Comparison of ENCODE assay signal across 11 cellular contexts in genomic region chr15:23690450-23690852, GRCh38. TPM values are rescaled to one million over a fixed set of nuclear protein-coding genes. Genes with fewer than 3 reads are reported as not detected.
DNase-seq lines count a peak whose midpoint lies in the region; ATAC-seq, FAIRE-seq and TF ChIP-seq lines count a peak whose summit lies in the region.
"Had no signal": no experiment of that assay in that cellular context is flagged by ENCODE, and none has a peak within 500 bp of the region (broad histone marks: within the 10 kb centered on the region; RNA-seq: fewer than 3 reads in every experiment).

No MANE protein-coding gene starts in this region.

- peak overlapping the region; percentile 39 for H3K4me2 ChIP-seq in smooth muscle cell

- H3K27ac ChIP-seq in smooth muscle cell (ENCODE audit: low read depth): peak overlapping the region; percentile 68
- H3K27ac ChIP-seq in small intestine (ENCODE audit: low read depth in 1 of 2, low read length in 1 of 2): peak overlapping the region in 1 of 2 donors; percentile 36
- H3K27ac ChIP-seq in RWPE1: no peak overlapping the region

- no peaks in the 10 kb centered on the region for H3K36me3 ChIP-seq in smooth muscle cell (ENCODE audit: low read depth)
- H3K36me3 ChIP-seq in small intestine (ENCODE audit: control insufficient read depth in 2 of 2, insufficient read depth in 2 of 2, low read length in 2 of 2): no peaks in the 10 kb centered on the region

- 69% methylated on average over 5 of the region's 5 CpGs for WGBS in smooth muscle cell (ENCODE audit: low lambda C conversion rate)
- WGBS in small intestine, 3 donors: 55 to 77% (median 73%) methylated on average over 5 of the region's 5 CpGs

- ATAC-seq in left lobe of liver (peak; percentile 27), HG03565 (IDR thresholded peaks at IDR 0.05; ENCODE audit: unreplicated experiment) (no peak)

- TF ChIP-seq CTCF in choroid plexus epithelial cell (conservative IDR thresholded peaks at IDR 0.05; ENCODE audit: low read depth, low read length) (no peak), smooth muscle cell (IDR thresholded peaks at IDR 0.05; ENCODE audit: borderline replicate concordance, insufficient read depth, poor library complexity, severe bottlenecking) (no peak), RWPE1 (conservative IDR thresholded peaks at IDR 0.05; ENCODE audit: low read depth) (no peak)

- H3K9me3 ChIP-seq in smooth muscle cell (replicated peaks; ENCODE audit: low read depth) (no peaks in the 10 kb centered on the region), small intestine (ENCODE audit: control insufficient read depth, low read depth) (no peaks in the 10 kb centered on the region)

- H3K4me1 ChIP-seq in smooth muscle cell (ENCODE audit: low read depth) (peaks cover 4% of the 10 kb centered on the region), small intestine (ENCODE audit: control insufficient read depth in 2 of 2, insufficient read depth in 1 of 2, low read depth in 1 of 2, low read length in 1 of 2) (no peaks in the 10 kb centered on the region)

- DNase-seq in NCI-H1092 treated with DMSO at 0.1 percent for 48 hours (lab: John Stamatoyannopoulos, UW) (peak; percentile 7), choroid plexus epithelial cell (ENCODE audit: low read depth) (peak; percentile 41), left lobe of liver (ENCODE audit: low spot score) (no peak), smooth muscle cell (lab: John Stamatoyannopoulos, UW; ENCODE audit: unreplicated experiment) (peak; percentile 25), small intestine (no peak), RWPE1 (ENCODE audit: low spot score) (no peak)
- no peak for DNase-seq in activated effector memory CD4-positive, alpha-beta T cell treated with anti-CD3 and anti-CD28 coated beads, Interleukin-2, amount 50 U/mL, for 16 hours
- DNase-seq: activated naive CD4-positive, alpha-beta T cell treated with anti-CD3 and anti-CD28 coated beads, Interleukin-2, amount 10 ng/mL, durations not matched to agents 7 days and 5 days; stimulated activated CD4-positive, alpha-beta T cell treated with anti-CD3 and anti-CD28 coated beads, Interleukin-1b, Interleukin-23, amount 100 ng/mL, for 48 hours had no signal

- POLR2A ChIA-PET in RWPE1 (lab: Yijun Ruan, JAX; ENCODE audit: low non-redundant PET): no interaction called here

- H3K79me2 ChIP-seq in smooth muscle cell (ENCODE audit: low read depth): peaks cover 5% of the 10 kb centered on the region

- H2AFZ ChIP-seq in smooth muscle cell (ENCODE audit: low read depth): peak overlapping the region; percentile 45

- H4K20me1 ChIP-seq in smooth muscle cell (ENCODE audit: low read depth): peaks cover 8% of the 10 kb centered on the region

- H3K27me3 ChIP-seq in smooth muscle cell (ENCODE audit: low read depth) (no peaks in the 10 kb centered on the region), small intestine (ENCODE audit: control insufficient read depth in 2 of 2, insufficient read depth in 2 of 2, low read length in 2 of 2) (no peaks in the 10 kb centered on the region)

- H3K4me3 ChIP-seq in choroid plexus epithelial cell (ENCODE audit: low read depth, low read length) (no peak overlapping the region), smooth muscle cell (no peak overlapping the region), small intestine (ENCODE audit: low read depth in 1 of 2, low read length in 2 of 2) (no peak overlapping the region)

- no peak overlapping the region for H3K9ac ChIP-seq in smooth muscle cell (ENCODE audit: low read depth)

- FAIRE-seq in small intestine (lab: Jason Lieb, UNC): no peak

- CTCF ChIA-PET in RWPE1 (lab: Yijun Ruan, JAX): no interaction called here

- no peaks in the 10 kb centered on the region for H3F3A ChIP-seq in smooth muscle cell (ENCODE audit: low read depth)

RNA-seq across cellular contexts. Expression of gene NDN, which starts 3.3 kb away (rescaled TPM):
- total RNA-seq in left lobe of liver (2.9 TPM), smooth muscle cell (114 and 118 TPM in 2 replicates)
- polyA plus RNA-seq in smooth muscle cell (139 and 158 TPM in 2 replicates), small intestine (10 to 100 TPM in 2 of 3 donors, 1 to 10 TPM in 1; 7.6 to 37.4 (median 12.7) TPM)

RNA-seq across cellular contexts. Expression of gene MAGEL2, which starts 42.8 kb away (rescaled TPM):
- not detected for total RNA-seq in left lobe of liver
- 6.0 and 8.4 TPM in 2 replicates for total RNA-seq in smooth muscle cell
- polyA plus RNA-seq in smooth muscle cell: 10.4 and 16.0 TPM in 2 replicates
- polyA plus RNA-seq in small intestine: under 1 TPM in 1 of 3 donors, not detected in 2; 0.15 TPM
- total RNA-seq: T-helper 1 cell treated with Interleukin-12 subunit alpha and Interleukin-12 subunit beta and Interleukin-4 antibody, amounts not matched to agents 30 ng/mL and 1 ng/mL, for 36 hours had no signal

Comparison
In these comparisons a context has a peak if more than half of its experiments do, and no peak if none do; other contexts are left out.
1. DNase-seq: peak in NCI-H1092 treated with DMSO at 0.1 percent for 48 hours (single experiment), choroid plexus epithelial cell (single experiment) and smooth muscle cell (single experiment); none in left lobe of liver (single experiment), small intestine (single experiment), activated effector memory CD4-positive, alpha-beta T cell treated with anti-CD3 and anti-CD28 coated beads, Interleukin-2, amount 50 U/mL, for 16 hours (single experiment) and RWPE1 (single experiment).
2. RNA of gene NDN, which starts 3.3 kb away (total RNA-seq): 114 to 118 TPM in smooth muscle cell; 2.9 TPM in left lobe of liver (single experiment); every median in the first group is over 10 times any median in the second.